ENCODE assay signal across 24 cellular contexts in the genomic region with DNA sequence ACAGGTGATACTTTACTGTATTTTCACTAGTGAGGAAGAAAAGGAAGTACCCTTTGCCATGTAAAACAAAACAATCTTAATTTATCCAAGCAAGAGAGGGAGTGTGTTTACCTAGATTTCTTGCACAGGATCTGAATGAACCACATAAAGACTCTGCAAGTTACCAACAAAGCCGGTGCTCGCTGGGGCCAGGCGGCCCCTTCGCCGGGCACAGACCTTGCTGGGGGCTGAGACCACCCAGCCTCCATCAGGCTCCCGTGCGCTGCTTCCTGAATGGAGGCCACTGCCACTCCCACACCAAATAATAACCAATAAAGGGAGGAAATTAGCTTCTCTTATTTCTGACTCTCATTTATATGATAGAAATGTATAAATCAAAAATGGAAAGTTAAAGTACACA.
"Had no signal": no experiment of that assay in that cellular context is flagged by ENCODE, and none has a peak within 500 bp of the region (broad histone marks: within the 10 kb centered on the region; RNA-seq: fewer than 3 reads in every experiment).

No MANE protein-coding gene starts in this region.

- H3K79me2 ChIP-seq: hepatocyte had no signal

- H3K27ac Mint-ChIP-seq: immature natural killer cell; memory B cell; naive thymus-derived CD4-positive, alpha-beta T cell had no signal

- H2AFZ ChIP-seq: hepatocyte had no signal

- H3K4me3 Mint-ChIP-seq: immature natural killer cell; memory B cell; naive thymus-derived CD4-positive, alpha-beta T cell had no signal

- ATAC-seq: foreskin keratinocyte; gastroesophageal sphincter; heart left ventricle; left colon; left lung; left ventricle myocardium superior; naive thymus-derived CD4-positive, alpha-beta T cell had no signal

- H3K36me3 Mint-ChIP-seq: immature natural killer cell, memory B cell had no signal

- H3K4me1 Mint-ChIP-seq: immature natural killer cell; memory B cell; naive thymus-derived CD4-positive, alpha-beta T cell had no signal

- H3K27ac ChIP-seq: coronary artery, dorsolateral prefrontal cortex, esophagus muscularis mucosa, foreskin keratinocyte, gastroesophageal sphincter, heart left ventricle, hepatocyte, left lung had no signal

- H3K4me1 ChIP-seq: esophagus muscularis mucosa, foreskin keratinocyte, gastroesophageal sphincter, heart left ventricle, left lung had no signal

- DNase-seq: dermis blood vessel endothelial cell; dorsolateral prefrontal cortex; effector CD4-positive, alpha-beta T cell; effector memory CD4-positive, alpha-beta T cell; foreskin keratinocyte; heart left ventricle; hypothalamus; immature natural killer cell; islet precursor cell; kidney; kidney glomerular epithelial cell; left colon; left lung; left ventricle myocardium superior; mammary epithelial cell; mesendoderm; midbrain; naive thymus-derived CD4-positive, alpha-beta T cell had no signal

- H3K36me3 ChIP-seq: esophagus muscularis mucosa, gastroesophageal sphincter, heart left ventricle, left lung had no signal

- H3K9me3 ChIP-seq: esophagus muscularis mucosa, gastroesophageal sphincter, heart left ventricle had no signal

- H3K4me3 ChIP-seq: coronary artery, dorsolateral prefrontal cortex, esophagus muscularis mucosa, gastroesophageal sphincter, heart left ventricle, hepatocyte, left lung, lung had no signal

- H3K27me3 ChIP-seq: esophagus muscularis mucosa, foreskin keratinocyte, hepatocyte, left lung had no signal

- H3K4me2 ChIP-seq: hepatocyte had no signal

- H3K9me3 Mint-ChIP-seq: memory B cell had no signal
